In genomic region chr17:7177210-7177953, GRCh38 we compare ENCODE assay signal across 1 cellular context.
TF ChIP-seq lines count a peak whose summit lies in the region.

No MANE protein-coding gene starts in this region.

TF ChIP-seq in HepG2, 621 proteins besides CTCF, POLR2A, EP300 and RAD21 (continued from another document and continues in another):
- TF ChIP-seq ZBTB4 (CRISPR knock-in tag; IDR thresholded peaks at IDR 0.05; ENCODE audit: borderline replicate concordance) (no peak), ETV6 (CRISPR knock-in tag; conservative IDR thresholded peaks at IDR 0.05) (no peak), FOSL1 (CRISPR knock-in tag; IDR thresholded peaks at IDR 0.05; ENCODE audit: borderline replicate concordance) (no peak), SRSF9 (IDR thresholded peaks at IDR 0.05; ENCODE audit: borderline replicate concordance, insufficient read depth, low read depth, low read length, poor library complexity, severe bottlenecking) (no peak), ZNF280D (CRISPR knock-in tag; IDR thresholded peaks at IDR 0.05) (peak; percentile 73), ZNF160 (CRISPR knock-in tag; IDR thresholded peaks at IDR 0.05) (no peak), ZEB1 (IDR thresholded peaks at IDR 0.05; ENCODE audit: insufficient replicate concordance, low read depth) (no peak), RCOR2 (CRISPR knock-in tag; IDR thresholded peaks at IDR 0.05) (no peak), TCF7 (IDR thresholded peaks at IDR 0.05; ENCODE audit: low read depth) (no peak), HMGXB3 (CRISPR knock-in tag; IDR thresholded peaks at IDR 0.05; ENCODE audit: borderline replicate concordance) (no peak), ZBTB14 (CRISPR knock-in tag; IDR thresholded peaks at IDR 0.05) (no peak), GTF2F1 (IDR thresholded peaks at IDR 0.05; ENCODE audit: low read length) (no peak), PHF20 (CRISPR knock-in tag; IDR thresholded peaks at IDR 0.05) (no peak), RAD51 (IDR thresholded peaks at IDR 0.05; ENCODE audit: borderline replicate concordance) (no peak), POLR2G (IDR thresholded peaks at IDR 0.05; ENCODE audit: low read depth, low read length) (peak; percentile 9; the same call in 1 of the 2 replicates), ZNF776 (CRISPR knock-in tag; IDR thresholded peaks at IDR 0.05) (no peak), BCL3 (CRISPR knock-in tag; IDR thresholded peaks at IDR 0.05) (no peak), NONO (IDR thresholded peaks at IDR 0.05) (no peak), NONO (CRISPR knock-in tag; conservative IDR thresholded peaks at IDR 0.05) (no peak), ZNF362 (CRISPR knock-in tag; IDR thresholded peaks at IDR 0.05; ENCODE audit: borderline replicate concordance) (no peak), THYN1 (CRISPR knock-in tag; IDR thresholded peaks at IDR 0.05; ENCODE audit: borderline replicate concordance, low read depth) (no peak), TRAFD1 (CRISPR knock-in tag; IDR thresholded peaks at IDR 0.05; ENCODE audit: borderline replicate concordance) (no peak), SUZ12 (IDR thresholded peaks at IDR 0.05; ENCODE audit: low read depth, low read length) (no peak), IKZF1 (IDR thresholded peaks at IDR 0.05) (no peak), FUBP1 (CRISPR knock-in tag; IDR thresholded peaks at IDR 0.05; ENCODE audit: borderline replicate concordance) (no peak), POGZ (CRISPR knock-in tag; IDR thresholded peaks at IDR 0.05) (no peak), ZNF567 (CRISPR knock-in tag; IDR thresholded peaks at IDR 0.05; ENCODE audit: borderline replicate concordance) (0 out of 2 replicates have a peak, but pooled peaks have one; percentile 41), CHD2 (IDR thresholded peaks at IDR 0.05; ENCODE audit: low read depth, low read length) (no peak), ARNTL (CRISPR knock-in tag; IDR thresholded peaks at IDR 0.05) (0 out of 2 replicates have a peak, but pooled peaks have one; percentile 51), NFE2 (CRISPR knock-in tag; IDR thresholded peaks at IDR 0.05) (no peak), PREB (CRISPR knock-in tag; IDR thresholded peaks at IDR 0.05) (no peak), ZNF569 (CRISPR knock-in tag; IDR thresholded peaks at IDR 0.05; ENCODE audit: borderline replicate concordance) (no peak), HDAC1 (CRISPR knock-in tag; IDR thresholded peaks at IDR 0.05) (peak; percentile 56; the same call in 1 of the 2 replicates), ZNF281 (CRISPR knock-in tag; IDR thresholded peaks at IDR 0.05; ENCODE audit: borderline replicate concordance) (peak; percentile 41; the same call in 1 of the 2 replicates), ZNF615 (CRISPR knock-in tag; IDR thresholded peaks at IDR 0.05; ENCODE audit: borderline replicate concordance) (no peak)
